20 cellular contexts compared by ENCODE assay signal in the genomic region with DNA sequence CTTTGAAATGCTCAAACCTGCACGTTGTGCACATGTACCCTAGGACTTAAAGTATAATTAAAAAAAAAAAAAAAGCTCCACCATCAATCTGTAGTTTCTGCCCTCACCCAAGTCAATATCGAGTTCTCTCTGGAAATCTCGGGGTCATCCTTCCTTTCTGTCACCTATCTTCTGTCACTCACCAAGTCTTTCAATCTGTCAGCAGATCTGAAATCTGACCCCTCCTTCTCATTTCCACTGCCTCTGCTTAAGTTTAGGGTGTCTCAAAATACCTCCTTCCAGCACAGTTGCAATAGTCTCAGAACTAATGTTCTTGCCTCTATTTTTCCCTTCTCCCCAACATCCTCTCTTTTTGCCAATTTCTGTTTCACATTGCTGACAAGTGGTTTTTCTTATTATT. TPM values are rescaled to one million over a fixed set of nuclear protein-coding genes. Genes with fewer than 3 reads are reported as not detected.
A peak's percentile ranks its signal among the peaks of the same experiment; 100 is the strongest.
DNase-seq lines count a peak whose midpoint lies in the region; ATAC-seq lines count a peak whose summit lies in the region.
"Had no signal": no experiment of that assay in that cellular context is flagged by ENCODE, and none has a peak within 500 bp of the region (broad histone marks: within the 10 kb centered on the region; RNA-seq: fewer than 3 reads in every experiment).

No MANE protein-coding gene starts in this region.

- H3K36me3 Mint-ChIP-seq in IgD-negative memory B cell: peaks cover 8% of the 10 kb centered on the region

- no peaks in the 10 kb centered on the region for H3K27me3 Mint-ChIP-seq in IgD-negative memory B cell
- H3K27me3 Mint-ChIP-seq: CD4-positive, alpha-beta T cell; CD8-positive, alpha-beta memory T cell had no signal

- H3K9me3 Mint-ChIP-seq in IgD-negative memory B cell: no peaks in the 10 kb centered on the region
- H3K9me3 Mint-ChIP-seq: CD14-positive monocyte; CD4-positive, alpha-beta T cell; CD8-positive, alpha-beta memory T cell had no signal

- no peak for ATAC-seq in HG02852 (IDR thresholded peaks at IDR 0.05; ENCODE audit: unreplicated experiment)
- ATAC-seq: A549 had no signal

- H3K27ac Mint-ChIP-seq in IgD-negative memory B cell: peak overlapping the region in 2 of 3 donors; percentile 8 to 48
- H3K27ac Mint-ChIP-seq: CD4-positive, alpha-beta T cell had no signal

- H3K4me1 Mint-ChIP-seq in IgD-negative memory B cell: peaks cover 12 to 26% (median 14%) of the 10 kb centered on the region in 3 donors

- peak; percentile 6 for DNase-seq in DMS 273 (lab: John Stamatoyannopoulos, UW; ENCODE audit: unreplicated experiment)
- DNase-seq in DMS 273 treated with DMSO at 0.1 percent for 48 hours (lab: John Stamatoyannopoulos, UW): no peak
- DNase-seq in caudate nucleus (lab: John Stamatoyannopoulos, UW): no peak
- no peak for DNase-seq in activated CD8-positive, alpha-beta memory T cell treated with anti-CD3 and anti-CD28 coated beads, Interleukin-2, amount 50 U/mL, for 48 hours
- no peak for DNase-seq in NCI-H1930 (lab: John Stamatoyannopoulos, UW)
- DNase-seq: 8988T; ACHN; AML-193; BE2C; CD4-positive, alpha-beta T cell; CD8-positive, alpha-beta memory T cell; DMS153; DND-41; GOT3; HCEC 1CT had no signal

- peak overlapping the region; percentile 26 for H3K27ac ChIP-seq in caudate nucleus (ENCODE audit: low read depth, low read length)
- H3K27ac ChIP-seq: A549; BLaER1 treated with 17β-estradiol and CSF1 and Interleukin-3, amounts not matched to agents 10 nM and 100 nM had no signal

- no peak overlapping the region for H3K4me3 Mint-ChIP-seq in IgD-negative memory B cell
- H3K4me3 Mint-ChIP-seq: CD14-positive monocyte; CD4-positive, alpha-beta T cell; CD8-positive, alpha-beta memory T cell had no signal

RNA-seq across cellular contexts. Expression of gene FTO, which starts 32.3 kb away (rescaled TPM):
- polyA plus RNA-seq in IgD-negative memory B cell: 53.2 TPM

RNA-seq across cellular contexts. Expression of gene RPGRIP1L, which starts 32.6 kb away (rescaled TPM):
- 3.5 TPM for polyA plus RNA-seq in IgD-negative memory B cell
